19 cellular contexts compared by ENCODE assay signal in genomic region chrX:146934256-146934655, GRCh38.
A peak's percentile ranks its signal among the peaks of the same experiment; 100 is the strongest.
DNase-seq lines count a peak whose midpoint lies in the region; ATAC-seq, FAIRE-seq and TF ChIP-seq lines count a peak whose summit lies in the region.
"Had no signal": no experiment of that assay in that cellular context is flagged by ENCODE, and none has a peak within 500 bp of the region (broad histone marks: within the 10 kb centered on the region; RNA-seq: fewer than 3 reads in every experiment).

No MANE protein-coding gene starts in this region.

- H3K36me3 ChIP-seq in kidney (ENCODE audit: control insufficient read depth in 1 of 2, insufficient read depth in 2 of 2, low read length in 2 of 2) (no peaks in the 10 kb centered on the region), esophagus muscularis mucosa (no peaks in the 10 kb centered on the region)
- H3K36me3 ChIP-seq: SJCRH30 had no signal

- H3K4me1 ChIP-seq in kidney (ENCODE audit: control insufficient read depth in 1 of 2, insufficient read depth in 1 of 2, low read depth in 1 of 2, low read length in 2 of 2) (no peaks in the 10 kb centered on the region), esophagus muscularis mucosa (no peaks in the 10 kb centered on the region)
- H3K4me1 ChIP-seq: SJCRH30 had no signal

- DNase-seq in NAMALWA (ENCODE audit: low spot score) (peak; percentile 1), kidney (no peak), nucleus accumbens (lab: John Stamatoyannopoulos, UW) (no peak), esophagus muscularis mucosa (ENCODE audit: extremely low spot score) (no peak)
- DNase-seq: C1 segment of cervical spinal cord; CD8-positive, alpha-beta memory T cell; NCI-H1048; NCI-H146; NCI-H2029 treated with DMSO at 0.1 percent for 48 hours; NCI-H446 treated with DMSO at 0.1 percent for 48 hours; NCI-H748 treated with DMSO at 0.1 percent for 48 hours; SJCRH30 had no signal

- no peaks in the 10 kb centered on the region for H3K9me3 ChIP-seq in kidney (ENCODE audit: control insufficient read depth in 1 of 2, low read length in 2 of 2)
- H3K9me3 ChIP-seq in esophagus muscularis mucosa: no peaks in the 10 kb centered on the region
- H3K9me3 ChIP-seq: SJCRH30 had no signal

- TF ChIP-seq CTCF in kidney (IDR thresholded peaks at IDR 0.05; ENCODE audit: borderline replicate concordance, extremely low read depth, insufficient read depth) (no peak), esophagus muscularis mucosa (IDR thresholded peaks at IDR 0.05) (no peak)

- intact Hi-C loops in kidney (cut with DNase I) (no loop called here), esophagus muscularis mucosa (cut with DNase I) (no loop called here)

- TF ChIP-seq EP300 in esophagus muscularis mucosa (IDR thresholded peaks at IDR 0.05): no peak

- H3K4me3 ChIP-seq in kidney (ENCODE audit: low read length in 2 of 2) (no peak overlapping the region), esophagus muscularis mucosa (no peak overlapping the region)
- H3K4me3 ChIP-seq: SJCRH30 had no signal

- peak; percentile 69 for ATAC-seq in GM18868 (IDR thresholded peaks at IDR 0.05; ENCODE audit: unreplicated experiment)
- peak; percentile 49 for ATAC-seq in HG02885 (IDR thresholded peaks at IDR 0.05; ENCODE audit: poor library complexity, unreplicated experiment)
- ATAC-seq in GM19328 (IDR thresholded peaks at IDR 0.05; ENCODE audit: unreplicated experiment): no peak
- ATAC-seq: Panc1 had no signal

- H3K27ac ChIP-seq in kidney (ENCODE audit: low read depth in 2 of 2, low read length in 2 of 2) (no peak overlapping the region), esophagus muscularis mucosa (replicated peaks in 1 of 4) (no peak overlapping the region)
- H3K27ac ChIP-seq: SJCRH30 had no signal

- TF ChIP-seq POLR2A in esophagus muscularis mucosa (IDR thresholded peaks at IDR 0.05; ENCODE audit: low read depth): no peak

- H3K9ac ChIP-seq in kidney (ENCODE audit: low read length in 2 of 2): no peak overlapping the region

- H3K27me3 ChIP-seq in esophagus muscularis mucosa: no peaks in the 10 kb centered on the region
- H3K27me3 ChIP-seq: SJCRH30 had no signal

- peak; percentile 74 for FAIRE-seq in kidney (lab: Jason Lieb, UNC)
- FAIRE-seq: D721Med, H1, HTR-8/SVneo had no signal

- WGBS in esophagus muscularis mucosa: 45% methylated on average over 1 of the region's 1 CpG
